Comparison of ENCODE assay signal across 25 cellular contexts in the genomic region with DNA sequence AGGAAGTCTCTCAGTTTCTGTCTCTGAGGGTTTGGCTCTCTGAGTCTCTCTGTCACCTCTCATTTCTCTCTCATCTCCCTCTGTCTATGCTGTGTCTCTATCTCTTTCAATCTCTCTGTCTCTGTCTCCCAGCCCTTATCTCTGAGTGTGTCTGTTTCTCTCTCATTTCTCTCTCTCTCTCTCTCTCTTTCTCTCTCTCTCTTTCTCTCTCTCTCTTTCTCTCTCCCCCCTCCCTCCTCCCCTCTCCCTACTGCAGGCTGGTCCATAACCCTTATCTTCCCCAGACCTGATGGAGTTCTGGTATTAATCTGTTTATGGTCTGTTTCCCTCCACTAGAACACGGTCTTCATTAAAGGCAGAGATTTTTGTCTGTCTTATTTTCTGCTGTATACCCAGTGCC. TPM values are rescaled to one million over a fixed set of nuclear protein-coding genes. Genes with fewer than 3 reads are reported as not detected.
"Had no signal": no experiment of that assay in that cellular context is flagged by ENCODE, and none has a peak within 500 bp of the region (broad histone marks: within the 10 kb centered on the region; RNA-seq: fewer than 3 reads in every experiment).

No MANE protein-coding gene starts in this region.

- H3K4me1 ChIP-seq: testis had no signal

- H3K27ac Mint-ChIP-seq: activated CD4-positive, alpha-beta memory T cell treated with anti-CD3 and anti-CD28 coated beads, Interleukin-2, amount 10 ng/mL, durations not matched to agents 7 days and 5 days; activated naive CD8-positive, alpha-beta T cell treated with anti-CD3 and anti-CD28 coated beads, Interleukin-2, amount 10 ng/mL, durations not matched to agents 7 days and 5 days; activated T-cell treated with anti-CD3 and anti-CD28 coated beads, Interleukin-2, amount 50 U/mL, for 72 hours; natural killer cell; stimulated activated memory B cell treated with anti-CD40 and anti-IgM and Interleukin-4, amounts not matched to agents 10 μg/mL and 1 μg/mL and 100 μg/mL, for 72 hours; T-cell had no signal

- H3K9me3 ChIP-seq: sigmoid colon, spleen, testis, upper lobe of left lung had no signal

- H3K4me3 Mint-ChIP-seq: activated CD4-positive, alpha-beta memory T cell treated with anti-CD3 and anti-CD28 coated beads, Interleukin-2, amount 10 ng/mL, durations not matched to agents 7 days and 5 days; activated naive CD8-positive, alpha-beta T cell treated with anti-CD3 and anti-CD28 coated beads, Interleukin-2, amount 10 ng/mL, durations not matched to agents 7 days and 5 days; stimulated activated memory B cell treated with anti-CD40 and anti-IgM and Interleukin-4, amounts not matched to agents 10 μg/mL and 1 μg/mL and 100 μg/mL, for 72 hours had no signal

- H3K9me3 Mint-ChIP-seq: activated CD4-positive, alpha-beta memory T cell treated with anti-CD3 and anti-CD28 coated beads, Interleukin-2, amount 10 ng/mL, durations not matched to agents 7 days and 5 days; activated naive CD8-positive, alpha-beta T cell treated with anti-CD3 and anti-CD28 coated beads, Interleukin-2, amount 10 ng/mL, durations not matched to agents 7 days and 5 days; activated T-cell treated with anti-CD3 and anti-CD28 coated beads, Interleukin-2, amount 50 U/mL, for 72 hours; natural killer cell; stimulated activated memory B cell treated with anti-CD40 and anti-IgM and Interleukin-4, amounts not matched to agents 10 μg/mL and 1 μg/mL and 100 μg/mL, for 72 hours; T-cell had no signal

- DNase-seq: activated CD4-positive, alpha-beta memory T cell treated with anti-CD3 and anti-CD28 coated beads, Interleukin-2, amount 10 ng/mL, durations not matched to agents 7 days and 5 days; activated CD4-positive, alpha-beta T cell treated with anti-CD3 and anti-CD28 coated beads for 1 hour; activated naive CD8-positive, alpha-beta T cell treated with anti-CD3 and anti-CD28 coated beads, Interleukin-2, amount 10 ng/mL, durations not matched to agents 7 days and 5 days; activated T-cell treated with anti-CD3 and anti-CD28 coated beads, Interleukin-2, amount 50 U/mL, for 72 hours; amygdala; foreskin fibroblast; left cardiac atrium; natural killer cell; nucleus accumbens; sigmoid colon; spleen; stimulated activated CD4-positive, alpha-beta T cell treated with anti-CD3 and anti-CD28 coated beads, Interleukin-4, amount 100 ng/mL, for 4 hours; T-cell; T1000; testis; upper lobe of left lung; WERI-Rb-1 had no signal

- H3K4me3 ChIP-seq: sigmoid colon, spleen, testis, upper lobe of left lung had no signal

- ATAC-seq: activated T-cell treated with anti-CD3 and anti-CD28 coated beads, Interleukin-2, amount 50 U/mL, for 72 hours; left cardiac atrium; natural killer cell; stimulated activated memory B cell treated with anti-CD40 and anti-IgM and Interleukin-4, amounts not matched to agents 10 μg/mL and 1 μg/mL and 100 μg/mL, for 72 hours; T-cell had no signal

- H3K36me3 Mint-ChIP-seq: activated naive CD8-positive, alpha-beta T cell treated with anti-CD3 and anti-CD28 coated beads, Interleukin-2, amount 10 ng/mL, durations not matched to agents 7 days and 5 days; natural killer cell; stimulated activated memory B cell treated with anti-CD40 and anti-IgM and Interleukin-4, amounts not matched to agents 10 μg/mL and 1 μg/mL and 100 μg/mL, for 72 hours; T-cell had no signal

- H3K4me1 Mint-ChIP-seq: activated naive CD8-positive, alpha-beta T cell treated with anti-CD3 and anti-CD28 coated beads, Interleukin-2, amount 10 ng/mL, durations not matched to agents 7 days and 5 days had no signal

- H3K27me3 ChIP-seq: sigmoid colon, testis, upper lobe of left lung had no signal

- H3K27ac ChIP-seq: epithelial cell of prostate, sigmoid colon, spleen, testis, WERI-Rb-1 had no signal

RNA-seq across cellular contexts. Expression of a gene that starts 29.0 kb away (rescaled TPM):
- total RNA-seq: activated CD4-positive, alpha-beta memory T cell treated with anti-CD3 and anti-CD28 coated beads, Interleukin-2, amount 10 ng/mL, durations not matched to agents 7 days and 5 days; activated naive CD8-positive, alpha-beta T cell treated with anti-CD3 and anti-CD28 coated beads, Interleukin-2, amount 10 ng/mL, durations not matched to agents 7 days and 5 days; activated T-cell treated with anti-CD3 and anti-CD28 coated beads, Interleukin-2, amount 50 U/mL, for 72 hours; cardiac septum; glomerular endothelial cell; left cardiac atrium; lower leg skin; mesenteric fat pad; natural killer cell; sigmoid colon; spleen; T-cell; upper lobe of left lung had no signal
- polyA plus RNA-seq: sigmoid colon, spleen had no signal

RNA-seq across cellular contexts. Expression of a gene that starts 56.6 kb away (rescaled TPM):
- total RNA-seq: activated CD4-positive, alpha-beta memory T cell treated with anti-CD3 and anti-CD28 coated beads, Interleukin-2, amount 10 ng/mL, durations not matched to agents 7 days and 5 days; activated naive CD8-positive, alpha-beta T cell treated with anti-CD3 and anti-CD28 coated beads, Interleukin-2, amount 10 ng/mL, durations not matched to agents 7 days and 5 days; activated T-cell treated with anti-CD3 and anti-CD28 coated beads, Interleukin-2, amount 50 U/mL, for 72 hours; cardiac septum; dermis microvascular lymphatic vessel endothelial cell; glomerular endothelial cell; left cardiac atrium; lower leg skin; mesenteric fat pad; natural killer cell; renal cortical epithelial cell; sigmoid colon; spleen; T-cell; upper lobe of left lung had no signal
- polyA plus RNA-seq: sigmoid colon, spleen had no signal
